Comparison of ENCODE assay signal across 8 cellular contexts in genomic region chr11:113314065-113314388, GRCh38. TPM values are rescaled to one million over a fixed set of nuclear protein-coding genes. Genes with fewer than 3 reads are reported as not detected.
A peak's percentile ranks its signal among the peaks of the same experiment; 100 is the strongest.
DNase-seq lines count a peak whose midpoint lies in the region; ATAC-seq and TF ChIP-seq lines count a peak whose summit lies in the region.

No MANE protein-coding gene starts in this region.

- intact Hi-C loops in dorsolateral prefrontal cortex (cut with DNase I): loop anchor here in 1 of 2 donors (5.0 to 10.0 kb wide), 3 partner anchors 288 to 561 kb away; partner anchors contain the start of genes USP28 and ZW10
- intact Hi-C loops in natural killer cell (cut with micrococcal nuclease): no loop called here

- in situ Hi-C loops in GM13976 (cut with MboI; ENCODE audit: low sequenced_read_pairs, unreplicated experiment): no loop called here

- H3K27me3 ChIP-seq in AG04450 (ENCODE audit: control insufficient read depth, insufficient read depth, low read length) (peaks cover 5% of the 10 kb centered on the region), dorsolateral prefrontal cortex (no peaks in the 10 kb centered on the region)

- no peak for DNase-seq in AG04450 (ENCODE audit: low read depth, low spot score)
- DNase-seq in dorsolateral prefrontal cortex: no peak
- no peak for DNase-seq in natural killer cell
- DNase-seq in hypothalamus (lab: John Stamatoyannopoulos, UW): no peak
- DNase-seq in GM20000 (ENCODE audit: low spot score): no peak
- no peak for DNase-seq in GM13976 (ENCODE audit: low spot score)

- H3K9me3 ChIP-seq in AG04450 (ENCODE audit: control insufficient read depth, insufficient read depth, low read length): no peaks in the 10 kb centered on the region

- TF ChIP-seq CTCF in AG04450 (IDR thresholded peaks at IDR 0.05; ENCODE audit: low read depth, low read length) (no peak), dorsolateral prefrontal cortex (IDR thresholded peaks at IDR 0.05 in 54 of 56, conservative IDR thresholded peaks at IDR 0.05 in 2 of 56; ENCODE audit: low read depth in 1 of 56, partially characterized antibody in 56 of 56) (no peak), natural killer cell (IDR thresholded peaks at IDR 0.05) (no peak), GM20000 (IDR thresholded peaks at IDR 0.05; ENCODE audit: extremely low read depth, missing control alignments) (no peak), GM13976 (IDR thresholded peaks at IDR 0.05; ENCODE audit: borderline replicate concordance, control extremely low read depth, extremely low read depth, insufficient read depth, missing control alignments) (no peak)

- CTCF ChIA-PET in AG04450 (lab: Charles Lee): interaction anchor here (1.4 to 3.6 kb wide), 3 partner anchors 24 to 416 kb away, joined by 6 to 32 read pairs (median 18); no protein-coding TSS in a partner anchor

- H3K27me3 Mint-ChIP-seq in IgD-negative memory B cell (no peaks in the 10 kb centered on the region), natural killer cell (ENCODE audit: low read depth in 2 of 2) (no peaks in the 10 kb centered on the region)

- ATAC-seq in natural killer cell: no peak
- ATAC-seq in GM21737 (IDR thresholded peaks at IDR 0.05; ENCODE audit: unreplicated experiment): no peak

- H3K27ac Mint-ChIP-seq in IgD-negative memory B cell: peak overlapping the region; percentile 69 to 80 (median 76)
- H3K27ac Mint-ChIP-seq in natural killer cell: peak overlapping the region; percentile 79 to 85

- H3K4me1 Mint-ChIP-seq in IgD-negative memory B cell (peaks cover 13 to 27% (median 17%) of the 10 kb centered on the region in 3 donors), natural killer cell (peaks cover 9 to 19% of the 10 kb centered on the region in 2 donors)

- H3K4me3 ChIP-seq in AG04450 (ENCODE audit: low read depth, low read length): peak overlapping the region; percentile 59
- peak overlapping the region; percentile 40 to 92 (median 76) for H3K4me3 ChIP-seq in dorsolateral prefrontal cortex

- H3K36me3 Mint-ChIP-seq in IgD-negative memory B cell: peaks cover 9% of the 10 kb centered on the region
- H3K36me3 Mint-ChIP-seq in natural killer cell: peaks cover 8% of the 10 kb centered on the region

- H3K9me3 Mint-ChIP-seq in IgD-negative memory B cell: no peaks in the 10 kb centered on the region
- H3K9me3 Mint-ChIP-seq in natural killer cell: no peaks in the 10 kb centered on the region

- POLR2A ChIA-PET in AG04450 (lab: Yijun Ruan, JAX): no interaction called here

- H3K4me3 Mint-ChIP-seq in IgD-negative memory B cell (peak overlapping the region; percentile 82 to 92 (median 87)), natural killer cell (peak overlapping the region; percentile 82)

- H3K27ac ChIP-seq in AG04450 (ENCODE audit: low read depth, low read length) (no peak overlapping the region), dorsolateral prefrontal cortex (peak overlapping the region in 37 of 59 donors; percentile 33 to 92 (median 83))

RNA-seq across cellular contexts. Expression of gene TTC12, which starts 0.4 kb away (rescaled TPM):
- 17.6 and 19.0 TPM in 2 replicates for polyA plus RNA-seq in AG04450 (2011; rRNA removed)
- 18.9 and 26.7 TPM in 2 replicates for polyA minus RNA-seq in AG04450 (2011; rRNA and poly(A)+ RNA removed)
- 9.8 TPM for polyA plus RNA-seq in IgD-negative memory B cell
- 10 to 100 TPM in 99 of 120 experiments, 1 to 10 TPM in 21; 4.3 to 31.8 (median 14.8) TPM for total RNA-seq in dorsolateral prefrontal cortex
- total RNA-seq in natural killer cell: 10 to 100 TPM; 20.8 to 25.4 (median 24.1) TPM
